20 cellular contexts compared by ENCODE assay signal in genomic region chr3:97647441-97647840, GRCh38.
A peak's percentile ranks its signal among the peaks of the same experiment; 100 is the strongest.
DNase-seq lines count a peak whose midpoint lies in the region; ATAC-seq and TF ChIP-seq lines count a peak whose summit lies in the region.
"Had no signal": no experiment of that assay in that cellular context is flagged by ENCODE, and none has a peak within 500 bp of the region (broad histone marks: within the 10 kb centered on the region; RNA-seq: fewer than 3 reads in every experiment).

No MANE protein-coding gene starts in this region.

- no peaks in the 10 kb centered on the region for H3K4me1 Mint-ChIP-seq in activated T-cell treated with anti-CD3 and anti-CD28 coated beads, Interleukin-2, amount 50 U/mL, for 72 hours (ENCODE audit: low read depth)
- H3K4me1 Mint-ChIP-seq: IgD-negative memory B cell had no signal

- no peak overlapping the region for H3K27ac ChIP-seq in A673 (ENCODE audit: low read depth, low read length, poor library complexity, severe bottlenecking)
- H3K27ac ChIP-seq: BLaER1 treated with 17β-estradiol and CSF1 and Interleukin-3, amounts not matched to agents 10 nM and 100 nM; KMS-11; RWPE1 had no signal

- no peak for TF ChIP-seq CTCF in A673 (conservative IDR thresholded peaks at IDR 0.05; ENCODE audit: low read depth, low read length)

- H3K4me1 ChIP-seq in A673 (ENCODE audit: insufficient read depth, low read length, poor library complexity, severe bottlenecking) = no peaks in the 10 kb centered on the region
- H3K4me1 ChIP-seq in HAP-1 = peaks cover 24% of the 10 kb centered on the region
- H3K4me1 ChIP-seq: BLaER1 treated with 17β-estradiol and CSF1 and Interleukin-3, amounts not matched to agents 10 nM and 100 nM had no signal

- H3K9me3 ChIP-seq in A673 (ENCODE audit: low read depth, low read length, poor library complexity, severe bottlenecking) = no peaks in the 10 kb centered on the region
- H3K9me3 ChIP-seq in HAP-1 = no peaks in the 10 kb centered on the region

- H3K4me3 ChIP-seq in A673 (ENCODE audit: low read depth, low read length, poor library complexity, severe bottlenecking) (no peak overlapping the region), HAP-1 (no peak overlapping the region)
- H3K4me3 ChIP-seq: BLaER1 treated with 17β-estradiol and CSF1 and Interleukin-3, amounts not matched to agents 10 nM and 100 nM had no signal

- peak; percentile 0 for DNase-seq in A673 (ENCODE audit: low spot score)
- peak; percentile 20 to 94 for DNase-seq in HAP-1 (ENCODE audit: low spot score in 2 of 2)
- peak; percentile 78 for DNase-seq in NCI-H69 (lab: John Stamatoyannopoulos, UW)
- peak; percentile 15 for DNase-seq in inferior parietal cortex (ENCODE audit: extremely low spot score)
- no peak for DNase-seq in activated T-cell treated with anti-CD3 and anti-CD28 coated beads, Interleukin-2, amount 50 U/mL, for 72 hours
- DNase-seq in putamen (ENCODE audit: low spot score) = no peak
- DNase-seq: AML-193; CD4-positive, alpha-beta T cell; MM.1S; NCI-H1436 treated with DMSO at 0.1 percent for 48 hours; NCI-H187 treated with DMSO at 0.1 percent for 48 hours; NCI-H2227 treated with DMSO at 0.1 percent for 48 hours; SHP77 treated with DMSO at 0.1 percent for 48 hours; T-helper 1 cell had no signal

- ATAC-seq in activated T-cell treated with anti-CD3 and anti-CD28 coated beads, Interleukin-2, amount 50 U/mL, for 72 hours (replicated peaks in 1 of 2) = no peak
- ATAC-seq in HG03045 (IDR thresholded peaks at IDR 0.05; ENCODE audit: unreplicated experiment) = no peak
- ATAC-seq: HCT116 had no signal

- H3K27me3 Mint-ChIP-seq in activated T-cell treated with anti-CD3 and anti-CD28 coated beads, Interleukin-2, amount 50 U/mL, for 72 hours (ENCODE audit: low read depth) = no peaks in the 10 kb centered on the region
- H3K27me3 Mint-ChIP-seq: CD4-positive, alpha-beta T cell; IgD-negative memory B cell had no signal

- no peaks in the 10 kb centered on the region for H3K36me3 ChIP-seq in A673 (ENCODE audit: insufficient read depth, low read length, poor library complexity, severe bottlenecking)
- no peaks in the 10 kb centered on the region for H3K36me3 ChIP-seq in HAP-1 (replicated peaks)
- H3K36me3 ChIP-seq: BLaER1 treated with 17β-estradiol and CSF1 and Interleukin-3, amounts not matched to agents 10 nM and 100 nM had no signal

- in situ Hi-C loops in HAP-1 (cut with MboI; ENCODE audit: low sequenced_read_pairs) = no loop called here

- H3K4me3 Mint-ChIP-seq in activated T-cell treated with anti-CD3 and anti-CD28 coated beads, Interleukin-2, amount 50 U/mL, for 72 hours = no peak overlapping the region
- H3K4me3 Mint-ChIP-seq: CD4-positive, alpha-beta T cell; IgD-negative memory B cell had no signal

- H3K27ac Mint-ChIP-seq in activated T-cell treated with anti-CD3 and anti-CD28 coated beads, Interleukin-2, amount 50 U/mL, for 72 hours = no peak overlapping the region
- H3K27ac Mint-ChIP-seq: CD4-positive, alpha-beta T cell; IgD-negative memory B cell had no signal

- H3K27me3 ChIP-seq in A673 (replicated peaks; ENCODE audit: insufficient read depth, low read depth, low read length, poor library complexity) (no peaks in the 10 kb centered on the region), HAP-1 (ENCODE audit: low read depth) (no peaks in the 10 kb centered on the region)
- H3K27me3 ChIP-seq: BLaER1 treated with 17β-estradiol and CSF1 and Interleukin-3, amounts not matched to agents 10 nM and 100 nM had no signal

- no peaks in the 10 kb centered on the region for H3K36me3 Mint-ChIP-seq in activated T-cell treated with anti-CD3 and anti-CD28 coated beads, Interleukin-2, amount 50 U/mL, for 72 hours (ENCODE audit: insufficient read depth in 2 of 2)
- H3K36me3 Mint-ChIP-seq: IgD-negative memory B cell had no signal

- BruUV-seq in A673 (replicated peaks; lab: Mats Ljungman, UMichigan) = no TSS peak

- CTCF ChIA-PET in A673 (lab: Charles Lee) = no interaction called here

- intact Hi-C loops in A673 (cut with micrococcal nuclease; ENCODE audit: unreplicated experiment) = no loop called here

- POLR2A ChIA-PET in A673 (lab: Charles Lee; ENCODE audit: low non-redundant PET) = no interaction called here

- H3K9me3 Mint-ChIP-seq in activated T-cell treated with anti-CD3 and anti-CD28 coated beads, Interleukin-2, amount 50 U/mL, for 72 hours = no peaks in the 10 kb centered on the region
- H3K9me3 Mint-ChIP-seq: CD4-positive, alpha-beta T cell; IgD-negative memory B cell had no signal

Comparison
In these comparisons a context has a peak if more than half of its experiments do, and no peak if none do; other contexts are left out.
1. DNase-seq: peak in A673 (single experiment), HAP-1 (2 of 2), NCI-H69 (single experiment) and inferior parietal cortex (single experiment); none in activated T-cell treated with anti-CD3 and anti-CD28 coated beads, Interleukin-2, amount 50 U/mL, for 72 hours (0 of 2) and putamen (single experiment).